1 cellular context compared by ENCODE assay signal in genomic region chrX:115968436-115969252, GRCh38.
TF ChIP-seq lines count a peak whose summit lies in the region.

No MANE protein-coding gene starts in this region.

TF ChIP-seq in GM12878, 131 proteins besides CTCF, POLR2A, EP300 and RAD21 (continued from another document):
- TF ChIP-seq PRDM15 (CRISPR knock-in tag; IDR thresholded peaks at IDR 0.05) (no peak), ATF3 (IDR thresholded peaks at IDR 0.05; ENCODE audit: borderline replicate concordance, extremely low read depth, low read depth, low read length) (no peak), SUZ12 (IDR thresholded peaks at IDR 0.05; ENCODE audit: unreplicated experiment) (no peak), ZBTB11 (CRISPR knock-in tag; IDR thresholded peaks at IDR 0.05) (no peak), GATAD2B (conservative IDR thresholded peaks at IDR 0.05; ENCODE audit: low read depth) (peak; percentile 23; the same call in 1 of the 2 replicates), CEBPB (IDR thresholded peaks at IDR 0.05; ENCODE audit: borderline replicate concordance in 1 of 2, low read depth in 2 of 2, low read length in 2 of 2) (no peak), IKZF1 (conservative IDR thresholded peaks at IDR 0.05) (peak; percentile 81; the same call in 1 of the 2 replicates), HSF1 (IDR thresholded peaks at IDR 0.05; ENCODE audit: low read depth, low read length) (no peak), HCFC1 (IDR thresholded peaks at IDR 0.05; ENCODE audit: low read length) (no peak), SMARCA5 (IDR thresholded peaks at IDR 0.05) (peak; percentile 32; the same call in 1 of the 2 replicates), BCLAF1 (IDR thresholded peaks at IDR 0.05) (no peak), E4F1 (IDR thresholded peaks at IDR 0.05; ENCODE audit: borderline replicate concordance, partially characterized antibody) (no peak), RUNX3 (IDR thresholded peaks at IDR 0.05; ENCODE audit: low read length) (peak; percentile 36), ZNF217 (IDR thresholded peaks at IDR 0.05) (no peak), FOXM1 (IDR thresholded peaks at IDR 0.05; ENCODE audit: low read depth, low read length) (no peak), ZSCAN29 (IDR thresholded peaks at IDR 0.05) (no peak), BCL3 (IDR thresholded peaks at IDR 0.05; ENCODE audit: borderline replicate concordance, insufficient read depth, low read depth, low read length, poor library complexity, severe bottlenecking) (no peak), MTA3 (IDR thresholded peaks at IDR 0.05; ENCODE audit: borderline replicate concordance, low read length) (no peak), CHD4 (IDR thresholded peaks at IDR 0.05) (no peak), STAT3 (IDR thresholded peaks at IDR 0.05; ENCODE audit: low read depth, low read length) (no peak), TCF12 (IDR thresholded peaks at IDR 0.05; ENCODE audit: low read depth, low read length) (no peak), IKZF2 (IDR thresholded peaks at IDR 0.05) (peak in 1 of 2 experiments; percentile 15; a peak in 2 of 4 replicates), SP1 (IDR thresholded peaks at IDR 0.05; ENCODE audit: low read depth, low read length) (no peak), BRCA1 (IDR thresholded peaks at IDR 0.05; ENCODE audit: low read depth, low read length) (no peak), SIN3A (IDR thresholded peaks at IDR 0.05; ENCODE audit: low read depth, low read length) (no peak), ZBED1 (IDR thresholded peaks at IDR 0.05; ENCODE audit: borderline replicate concordance) (no peak), USF1 (IDR thresholded peaks at IDR 0.05; ENCODE audit: borderline replicate concordance, extremely low read length, insufficient read depth, low read depth, low read length) (no peak), KAT2A (conservative IDR thresholded peaks at IDR 0.05; ENCODE audit: control insufficient read depth, low read depth, low read length) (no peak), MYB (IDR thresholded peaks at IDR 0.05; ENCODE audit: borderline replicate concordance, low read depth, low read length) (no peak), PAX8 (IDR thresholded peaks at IDR 0.05) (no peak), TCF3 (IDR thresholded peaks at IDR 0.05; ENCODE audit: borderline replicate concordance, insufficient read depth, low read depth, low read length) (no peak), NFXL1 (IDR thresholded peaks at IDR 0.05; ENCODE audit: borderline replicate concordance) (no peak), MEF2A (IDR thresholded peaks at IDR 0.05; ENCODE audit: insufficient read depth, low read depth, low read length) (no peak), POLR2AphosphoS2 (IDR thresholded peaks at IDR 0.05; ENCODE audit: low read depth, low read length) (no peak), NFYA (IDR thresholded peaks at IDR 0.05; ENCODE audit: borderline replicate concordance, low read depth, low read length) (no peak), FOS (IDR thresholded peaks at IDR 0.05; ENCODE audit: borderline replicate concordance, extremely low read depth, insufficient read length) (no peak), PAX5 (IDR thresholded peaks at IDR 0.05; ENCODE audit: borderline replicate concordance, low read depth, low read length) (no peak), USF2 (IDR thresholded peaks at IDR 0.05; ENCODE audit: borderline replicate concordance, low read depth, low read length) (no peak), IRF5 (IDR thresholded peaks at IDR 0.05; ENCODE audit: borderline replicate concordance) (no peak), RELB (IDR thresholded peaks at IDR 0.05; ENCODE audit: low read depth) (no peak)
